ENCODE assay signal across 1 cellular context in genomic region chr6:33451606-33452005, GRCh38.
TF ChIP-seq lines count a peak whose summit lies in the region.

No MANE protein-coding gene starts in this region.

TF ChIP-seq in H1, 55 proteins besides CTCF, POLR2A, EP300 and RAD21:
- TF ChIP-seq POLR2AphosphoS5 (IDR thresholded peaks at IDR 0.05; ENCODE audit: low read depth, low read length) (peak; percentile 40; the same call in 1 of the 2 replicates), SP1 (IDR thresholded peaks at IDR 0.05; ENCODE audit: low read depth, low read length) (no peak), GTF2F1 (IDR thresholded peaks at IDR 0.05; ENCODE audit: borderline replicate concordance, low read depth, low read length) (no peak), ATF2 (IDR thresholded peaks at IDR 0.05; ENCODE audit: low read length) (no peak), BACH1 (IDR thresholded peaks at IDR 0.05; ENCODE audit: low read length) (no peak), PHF8 (conservative IDR thresholded peaks at IDR 0.05; ENCODE audit: low read depth, low read length) (no peak)
